In the genomic region with DNA sequence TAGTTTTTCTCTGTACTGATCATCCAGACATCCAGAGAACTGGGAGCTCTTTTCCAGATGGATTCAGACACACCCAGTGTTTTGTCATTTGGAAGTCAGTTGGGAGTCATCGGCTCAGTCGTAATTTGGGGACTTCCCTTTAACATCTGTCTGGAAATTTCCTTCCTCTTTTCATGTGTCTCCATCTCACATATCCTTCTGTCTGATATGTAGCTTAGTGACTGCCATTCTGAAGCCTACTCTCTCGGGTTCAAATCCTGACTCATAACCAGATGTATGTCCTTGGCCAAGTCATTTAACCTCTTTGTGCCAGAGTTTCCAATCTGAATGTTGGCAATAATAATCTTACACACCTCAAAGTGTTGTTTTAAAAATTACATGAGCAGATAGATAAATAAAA, we compare ENCODE assay signal across 9 cellular contexts. TPM values are rescaled to one million over a fixed set of nuclear protein-coding genes. Genes with fewer than 3 reads are reported as not detected.
DNase-seq lines count a peak whose midpoint lies in the region; ATAC-seq and TF ChIP-seq lines count a peak whose summit lies in the region.
"Had no signal": no experiment of that assay in that cellular context is flagged by ENCODE, and none has a peak within 500 bp of the region (broad histone marks: within the 10 kb centered on the region; RNA-seq: fewer than 3 reads in every experiment).

No MANE protein-coding gene starts in this region.

- POLR2A ChIA-PET in SK-N-SH (lab: Yijun Ruan, JAX) = no interaction called here

- TF ChIP-seq CTCF in SK-N-SH (IDR thresholded peaks at IDR 0.05) (no peak), RWPE2 (IDR thresholded peaks at IDR 0.05; ENCODE audit: poor library complexity, severe bottlenecking) (no peak), spleen (IDR thresholded peaks at IDR 0.05 in 8 of 11, conservative IDR thresholded peaks at IDR 0.05 in 3 of 11) (no peak), BE2C (IDR thresholded peaks at IDR 0.05; ENCODE audit: low read depth, low read length) (no peak)

- no peak overlapping the region for H3K9ac ChIP-seq in SK-N-SH

- no peak for TF ChIP-seq RAD21 in SK-N-SH (IDR thresholded peaks at IDR 0.05; ENCODE audit: low read length)

- intact Hi-C loops in spleen (cut with DNase I; ENCODE audit: low total_unique reads) = no loop called here

- H3K9me2 ChIP-seq in SK-N-SH = no peaks in the 10 kb centered on the region

- CTCF ChIA-PET in SK-N-SH (lab: Yijun Ruan, JAX) = interaction anchor here (1.5 to 2.2 kb wide), 2 partner anchors 8 to 287 kb away, joined by 3 to 9 read pairs; no protein-coding TSS in a partner anchor

- DNase-seq in SK-N-SH = no peak
- DNase-seq in RWPE2 (ENCODE audit: low spot score) = no peak
- DNase-seq in epithelial cell of prostate (ENCODE audit: low read depth, low spot score) = no peak
- no peak for DNase-seq in spleen
- DNase-seq in DMS79 treated with DMSO at 0.1 percent for 48 hours (lab: John Stamatoyannopoulos, UW) = no peak
- no peak for DNase-seq in BE2C
- DNase-seq: colonic mucosa had no signal

- H3K4me2 ChIP-seq in SK-N-SH = peak overlapping the region; percentile 95; the same call in 1 of the 2 replicates

- WGBS in SK-N-SH (ENCODE audit: low lambda C conversion rate) = 64% methylated on average over 3 of the region's 3 CpGs
- WGBS in spleen, 5 donors = 8 to 19% (median 8%) methylated on average over 3 of the region's 3 CpGs

- H3K27ac ChIP-seq in SK-N-SH (ENCODE audit: low read depth in 2 of 2, low read length in 1 of 2) (0 out of 4 replicates have a peak overlapping the region, but pooled peaks of 1 of the 2 experiments have one; percentile 3), RWPE2 (ENCODE audit: poor library complexity, severe bottlenecking) (peak overlapping the region; percentile 87), epithelial cell of prostate (peak overlapping the region; percentile 99), spleen (peak overlapping the region in 7 of 8 donors; percentile 57 to 99 (median 98))
- H3K27ac ChIP-seq: colonic mucosa had no signal

- peaks cover 74% of the 10 kb centered on the region for H3K79me2 ChIP-seq in SK-N-SH (ENCODE audit: insufficient read depth)

- TF ChIP-seq EP300 in SK-N-SH (IDR thresholded peaks at IDR 0.05; ENCODE audit: borderline replicate concordance in 1 of 2, low read depth in 1 of 2, low read length in 1 of 2) = no peak

- no peaks in the 10 kb centered on the region for H3K27me3 ChIP-seq in SK-N-SH (ENCODE audit: insufficient read depth)
- H3K27me3 ChIP-seq in RWPE2 (ENCODE audit: insufficient read depth, poor library complexity, severe bottlenecking) = no peaks in the 10 kb centered on the region
- no peaks in the 10 kb centered on the region for H3K27me3 ChIP-seq in spleen (replicated peaks in 1 of 7)
- H3K27me3 ChIP-seq in BE2C = no peaks in the 10 kb centered on the region
- H3K27me3 ChIP-seq: colonic mucosa had no signal

- H3K4me1 ChIP-seq in SK-N-SH (ENCODE audit: control insufficient read depth in 1 of 2, insufficient read depth in 2 of 2, low read depth in 1 of 2, low read length in 1 of 2) (peaks cover 0 to 6% of the 10 kb centered on the region in 2 experiments; a peak in 3 of 4 replicates), RWPE2 (ENCODE audit: insufficient read depth, poor library complexity, severe bottlenecking) (peaks cover 34% of the 10 kb centered on the region), spleen (peaks cover 31 to 82% (median 63%) of the 10 kb centered on the region in 6 donors), BE2C (no peaks in the 10 kb centered on the region)

- no peak overlapping the region for H3K4me3 ChIP-seq in SK-N-SH (ENCODE audit: low read depth in 2 of 2, low read length in 1 of 2)
- no peak overlapping the region for H3K4me3 ChIP-seq in RWPE2 (ENCODE audit: severe bottlenecking)
- peak overlapping the region in 1 of 8 donors; percentile 77 for H3K4me3 ChIP-seq in spleen
- H3K4me3 ChIP-seq in BE2C (ENCODE audit: low read depth, low read length) = no peak overlapping the region
- H3K4me3 ChIP-seq: colonic mucosa had no signal

- H3K9me3 ChIP-seq in SK-N-SH (no peaks in the 10 kb centered on the region), RWPE2 (ENCODE audit: severe bottlenecking) (no peaks in the 10 kb centered on the region), spleen (no peaks in the 10 kb centered on the region), BE2C (no peaks in the 10 kb centered on the region; the same call in 1 of the 2 replicates)
- H3K9me3 ChIP-seq: colonic mucosa had no signal

- no peak for ATAC-seq in SK-N-SH treated with all-trans-retinoic acid at 6 μM for 48 hours
- ATAC-seq in RWPE2 (ENCODE audit: low read depth) = no peak
- ATAC-seq in HG02798 (IDR thresholded peaks at IDR 0.05; ENCODE audit: poor library complexity, unreplicated experiment) = no peak

- peaks cover 63% of the 10 kb centered on the region for H4K20me1 ChIP-seq in SK-N-SH (ENCODE audit: insufficient read depth)

- H3K36me3 ChIP-seq in SK-N-SH (replicated peaks in 1 of 2; ENCODE audit: control insufficient read depth in 1 of 2, insufficient read depth in 2 of 2, low read length in 1 of 2) (peaks cover 2 to 13% of the 10 kb centered on the region in 2 experiments), RWPE2 (ENCODE audit: low read depth) (peaks cover 22% of the 10 kb centered on the region), spleen (peaks cover 0 to 33% (median 21%) of the 10 kb centered on the region in 6 donors), BE2C (no peaks in the 10 kb centered on the region; the same call in 1 of the 2 replicates)
- H3K36me3 ChIP-seq: colonic mucosa had no signal

- H3F3A ChIP-seq in SK-N-SH (replicated peaks; ENCODE audit: insufficient read depth) = peaks cover 34% of the 10 kb centered on the region

- H2AFZ ChIP-seq in SK-N-SH (ENCODE audit: low read depth) = no peak overlapping the region

- no peak for TF ChIP-seq POLR2A in spleen (IDR thresholded peaks at IDR 0.05)

TF ChIP-seq in SK-N-SH, 30 proteins besides CTCF, POLR2A, EP300 and RAD21 (continues in another document):
- TF ChIP-seq, protein P1, sequence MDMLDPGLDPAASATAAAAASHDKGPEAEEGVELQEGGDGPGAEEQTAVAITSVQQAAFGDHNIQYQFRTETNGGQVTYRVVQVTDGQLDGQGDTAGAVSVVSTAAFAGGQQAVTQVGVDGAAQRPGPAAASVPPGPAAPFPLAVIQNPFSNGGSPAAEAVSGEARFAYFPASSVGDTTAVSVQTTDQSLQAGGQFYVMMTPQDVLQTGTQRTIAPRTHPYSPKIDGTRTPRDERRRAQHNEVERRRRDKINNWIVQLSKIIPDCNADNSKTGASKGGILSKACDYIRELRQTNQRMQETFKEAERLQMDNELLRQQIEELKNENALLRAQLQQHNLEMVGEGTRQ (IDR thresholded peaks at IDR 0.05; ENCODE audit: borderline replicate concordance, low read depth, low read length) = no peak
- TF ChIP-seq TAF1 (IDR thresholded peaks at IDR 0.05; ENCODE audit: borderline replicate concordance, low read depth, low read length) (no peak), ELF1 (IDR thresholded peaks at IDR 0.05) (no peak), YY1 (IDR thresholded peaks at IDR 0.05; ENCODE audit: low read depth) (no peak), GABPA (IDR thresholded peaks at IDR 0.05; ENCODE audit: low read depth) (no peak)

TF ChIP-seq in SK-N-SH treated with all-trans-retinoic acid at 6 μM for 48 hours, 23 proteins besides CTCF, POLR2A, EP300 and RAD21 (continues in another document):
- TF ChIP-seq ZC3H10 (CRISPR knock-in tag; IDR thresholded peaks at IDR 0.05) (no peak), ZNF565 (CRISPR knock-in tag; conservative IDR thresholded peaks at IDR 0.05; ENCODE audit: low read depth) (no peak), ZNF8 (CRISPR knock-in tag; IDR thresholded peaks at IDR 0.05) (no peak), PPARA (CRISPR knock-in tag; IDR thresholded peaks at IDR 0.05; ENCODE audit: borderline replicate concordance) (no peak), TCF4 (CRISPR knock-in tag; IDR thresholded peaks at IDR 0.05; ENCODE audit: borderline replicate concordance) (no peak), OSR1 (CRISPR knock-in tag; IDR thresholded peaks at IDR 0.05) (no peak), ZFP3 (CRISPR knock-in tag; IDR thresholded peaks at IDR 0.05) (no peak), CSDC2 (CRISPR knock-in tag; IDR thresholded peaks at IDR 0.05) (no peak), GLIS3 (CRISPR knock-in tag; IDR thresholded peaks at IDR 0.05) (no peak), RARB (CRISPR knock-in tag; IDR thresholded peaks at IDR 0.05) (no peak), ZFP30 (CRISPR knock-in tag; IDR thresholded peaks at IDR 0.05) (no peak), SNAI2 (CRISPR knock-in tag; IDR thresholded peaks at IDR 0.05) (no peak)
- TF ChIP-seq, protein P2, sequence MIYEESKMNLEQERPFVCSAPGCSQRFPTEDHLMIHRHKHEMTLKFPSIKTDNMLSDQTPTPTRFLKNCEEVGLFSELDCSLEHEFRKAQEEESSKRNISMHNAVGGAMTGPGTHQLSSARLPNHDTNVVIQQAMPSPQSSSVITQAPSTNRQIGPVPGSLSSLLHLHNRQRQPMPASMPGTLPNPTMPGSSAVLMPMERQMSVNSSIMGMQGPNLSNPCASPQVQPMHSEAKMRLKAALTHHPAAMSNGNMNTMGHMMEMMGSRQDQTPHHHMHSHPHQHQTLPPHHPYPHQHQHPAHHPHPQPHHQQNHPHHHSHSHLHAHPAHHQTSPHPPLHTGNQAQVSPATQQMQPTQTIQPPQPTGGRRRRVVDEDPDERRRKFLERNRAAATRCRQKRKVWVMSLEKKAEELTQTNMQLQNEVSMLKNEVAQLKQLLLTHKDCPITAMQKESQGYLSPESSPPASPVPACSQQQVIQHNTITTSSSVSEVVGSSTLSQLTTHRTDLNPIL (CRISPR knock-in tag; IDR thresholded peaks at IDR 0.05; ENCODE audit: low read depth) = no peak

RNA-seq across cellular contexts. Expression of a gene that starts 3.0 kb away (rescaled TPM):
- polyA plus RNA-seq in SK-N-SH (2012; rRNA removed) (8.2 and 10.7 TPM in 2 replicates), spleen (10 to 100 TPM; 14.8 to 18.1 (median 15.5) TPM)
- polyA plus RNA-seq in SK-N-SH (2012; cell fraction: cytosol; rRNA removed) = 11.2 and 13.3 TPM in 2 replicates
- 8.4 and 19.6 TPM in 2 replicates for polyA plus RNA-seq in SK-N-SH (2012; cell fraction: nucleus; rRNA removed)
- total RNA-seq in spleen = 10 to 100 TPM; 45.1 to 57.6 (median 52.6) TPM
- 11.7 TPM for polyA plus RNA-seq in BE2C (2012; ENCODE audit: insufficient read depth, insufficient read length, low read depth)
